ENCODE assay signal across 7 cellular contexts in genomic region chr14:22566266-22566665, GRCh38. TPM values are rescaled to one million over a fixed set of nuclear protein-coding genes. Genes with fewer than 3 reads are reported as not detected.
DNase-seq lines count a peak whose midpoint lies in the region; ATAC-seq and TF ChIP-seq lines count a peak whose summit lies in the region.
"Not testable (repeated sequence)": the region's sequence is repeated elsewhere in the genome, so short reads cannot be mapped to it uniquely, and the experiment has no call there.

No MANE protein-coding gene starts in this region.

- H3K4me1 Mint-ChIP-seq in activated CD4-positive, alpha-beta memory T cell treated with anti-CD3 and anti-CD28 coated beads for 36 hours (ENCODE audit: low read depth) = peaks cover 87% of the 10 kb centered on the region
- H3K4me1 Mint-ChIP-seq in activated naive CD4-positive, alpha-beta T cell treated with anti-CD3 and anti-CD28 coated beads for 36 hours (ENCODE audit: low read depth) = peaks cover 82% of the 10 kb centered on the region
- peaks cover 66 to 86% of the 10 kb centered on the region in 2 donors for H3K4me1 Mint-ChIP-seq in effector memory CD8-positive, alpha-beta T cell (ENCODE audit: low read depth in 2 of 2)
- H3K4me1 Mint-ChIP-seq in naive thymus-derived CD4-positive, alpha-beta T cell = peaks cover 57 to 95% (median 87%) of the 10 kb centered on the region in 7 donors
- H3K4me1 Mint-ChIP-seq in stimulated activated effector memory CD8-positive, alpha-beta T cell treated with anti-CD3 and anti-CD28 coated beads, Interleukin-12 subunit alpha, Interleukin-12 subunit beta, amount 100 ng/mL, for 72 hours = peaks cover 76% of the 10 kb centered on the region

- peak overlapping the region; percentile 87 for H3K27ac ChIP-seq in DOHH2 (ENCODE audit: low read depth, low read length)
- H3K27ac ChIP-seq in Peyer's patch = peak overlapping the region; percentile 18 to 86 (median 58)
- H3K27ac ChIP-seq in naive thymus-derived CD4-positive, alpha-beta T cell (ENCODE audit: low read depth, low read length) = peak overlapping the region; percentile 85

- TF ChIP-seq CTCF in DOHH2 (IDR thresholded peaks at IDR 0.05; ENCODE audit: low read depth, low read length, poor library complexity, severe bottlenecking); Peyer's patch (IDR thresholded peaks at IDR 0.05): not testable (repeated sequence)

- intact Hi-C loops in activated CD4-positive, alpha-beta memory T cell treated with anti-CD3 and anti-CD28 coated beads for 36 hours (cut with micrococcal nuclease); naive thymus-derived CD4-positive, alpha-beta T cell (cut with micrococcal nuclease): not testable (repeated sequence)
- intact Hi-C loops in activated naive CD4-positive, alpha-beta T cell treated with anti-CD3 and anti-CD28 coated beads for 36 hours (cut with micrococcal nuclease) = loop anchor here (5.0 kb wide), 2 partner anchors 34 to 829 kb away; no protein-coding TSS in a partner anchor

- not testable (repeated sequence) for H3K27me3 Mint-ChIP-seq in activated CD4-positive, alpha-beta memory T cell treated with anti-CD3 and anti-CD28 coated beads for 36 hours; activated naive CD4-positive, alpha-beta T cell treated with anti-CD3 and anti-CD28 coated beads for 36 hours (ENCODE audit: low read depth); effector memory CD8-positive, alpha-beta T cell; naive thymus-derived CD4-positive, alpha-beta T cell

- H3F3A ChIP-seq in DOHH2 (ENCODE audit: control insufficient read depth, insufficient read depth) = peaks cover 34% of the 10 kb centered on the region

- H3K79me2 ChIP-seq in DOHH2 (ENCODE audit: control insufficient read depth, low read length) = peaks cover 63% of the 10 kb centered on the region

- peak overlapping the region; percentile 65 for H3K4me2 ChIP-seq in DOHH2 (ENCODE audit: low read length)

- not testable (repeated sequence) for TF ChIP-seq POLR2A in Peyer's patch (IDR thresholded peaks at IDR 0.05)

- H3K9me3 Mint-ChIP-seq in activated CD4-positive, alpha-beta memory T cell treated with anti-CD3 and anti-CD28 coated beads for 36 hours; activated naive CD4-positive, alpha-beta T cell treated with anti-CD3 and anti-CD28 coated beads for 36 hours; effector memory CD8-positive, alpha-beta T cell; naive thymus-derived CD4-positive, alpha-beta T cell; stimulated activated effector memory CD8-positive, alpha-beta T cell treated with anti-CD3 and anti-CD28 coated beads, Interleukin-12 subunit alpha, Interleukin-12 subunit beta, amount 100 ng/mL, for 72 hours: not testable (repeated sequence)

- peaks cover 66% of the 10 kb centered on the region for H3K36me3 Mint-ChIP-seq in activated CD4-positive, alpha-beta memory T cell treated with anti-CD3 and anti-CD28 coated beads for 36 hours
- peaks cover 60% of the 10 kb centered on the region for H3K36me3 Mint-ChIP-seq in activated naive CD4-positive, alpha-beta T cell treated with anti-CD3 and anti-CD28 coated beads for 36 hours (ENCODE audit: low read depth)
- peaks cover 51% of the 10 kb centered on the region for H3K36me3 Mint-ChIP-seq in effector memory CD8-positive, alpha-beta T cell (ENCODE audit: insufficient read depth)
- H3K36me3 Mint-ChIP-seq in naive thymus-derived CD4-positive, alpha-beta T cell = peaks cover 6 to 34% (median 18%) of the 10 kb centered on the region in 5 donors
- peaks cover 94% of the 10 kb centered on the region for H3K36me3 Mint-ChIP-seq in stimulated activated effector memory CD8-positive, alpha-beta T cell treated with anti-CD3 and anti-CD28 coated beads, Interleukin-12 subunit alpha, Interleukin-12 subunit beta, amount 100 ng/mL, for 72 hours

- peak overlapping the region; percentile 99 for H3K27ac Mint-ChIP-seq in activated CD4-positive, alpha-beta memory T cell treated with anti-CD3 and anti-CD28 coated beads for 36 hours
- peak overlapping the region; percentile 97 for H3K27ac Mint-ChIP-seq in activated naive CD4-positive, alpha-beta T cell treated with anti-CD3 and anti-CD28 coated beads for 36 hours
- peak overlapping the region; percentile 97 to 99 for H3K27ac Mint-ChIP-seq in effector memory CD8-positive, alpha-beta T cell
- H3K27ac Mint-ChIP-seq in naive thymus-derived CD4-positive, alpha-beta T cell = peak overlapping the region; percentile 77 to 99 (median 97)
- H3K27ac Mint-ChIP-seq in stimulated activated effector memory CD8-positive, alpha-beta T cell treated with anti-CD3 and anti-CD28 coated beads, Interleukin-12 subunit alpha, Interleukin-12 subunit beta, amount 100 ng/mL, for 72 hours = peak overlapping the region; percentile 99

- not testable (repeated sequence) for H3K27me3 ChIP-seq in DOHH2 (ENCODE audit: control insufficient read depth, low read length); Peyer's patch; naive thymus-derived CD4-positive, alpha-beta T cell (ENCODE audit: control insufficient read depth in 2 of 2, insufficient read depth in 2 of 2, low read length in 2 of 2)

- H3K9me3 ChIP-seq in DOHH2 (ENCODE audit: control insufficient read depth, insufficient read depth, low read length); Peyer's patch; naive thymus-derived CD4-positive, alpha-beta T cell (ENCODE audit: control insufficient read depth in 2 of 3, low read length in 3 of 3): not testable (repeated sequence)

- CTCF ChIA-PET in activated CD4-positive, alpha-beta memory T cell treated with anti-CD3 and anti-CD28 coated beads for 36 hours (lab: Charles Lee) = interaction anchor here (0.9 to 8.1 kb wide), 8 partner anchors 6 to 441 kb away, joined by 3 to 273 read pairs (median 4); partner anchors contain the start of gene DAD1
- CTCF ChIA-PET in activated naive CD4-positive, alpha-beta T cell treated with anti-CD3 and anti-CD28 coated beads for 36 hours (lab: Charles Lee) = interaction anchor here (1.0 to 3.8 kb wide), 4 partner anchors 10 to 416 kb away, joined by 3 to 59 read pairs (median 6); partner anchors contain the start of gene AJUBA
- CTCF ChIA-PET in naive thymus-derived CD4-positive, alpha-beta T cell (lab: Charles Lee) = interaction anchor here (0.6 to 10.0 kb wide), 10 partner anchors 8 to 706 kb away, joined by 3 to 385 read pairs (median 3); no protein-coding TSS in a partner anchor

- H3K36me3 ChIP-seq in DOHH2 (ENCODE audit: control insufficient read depth, low read length) = peaks cover 77% of the 10 kb centered on the region
- peaks cover 0 to 23% (median 0%) of the 10 kb centered on the region in 3 donors for H3K36me3 ChIP-seq in Peyer's patch
- H3K36me3 ChIP-seq in naive thymus-derived CD4-positive, alpha-beta T cell (ENCODE audit: control insufficient read depth in 2 of 3, insufficient read depth in 3 of 3, low read length in 3 of 3) = peaks cover 0 to 10% (median 9%) of the 10 kb centered on the region in 3 experiments

- not testable (repeated sequence) for H4K20me1 ChIP-seq in DOHH2 (ENCODE audit: control insufficient read depth, insufficient read depth, low read depth, low read length)

- DNase-seq in Peyer's patch = peak in 1 of 3 donors; percentile 15
- peak; percentile 55 for DNase-seq in activated CD4-positive, alpha-beta memory T cell treated with anti-CD3 and anti-CD28 coated beads for 36 hours
- not testable (repeated sequence) for DNase-seq in activated naive CD4-positive, alpha-beta T cell treated with anti-CD3 and anti-CD28 coated beads for 36 hours; effector memory CD8-positive, alpha-beta T cell; naive thymus-derived CD4-positive, alpha-beta T cell; stimulated activated effector memory CD8-positive, alpha-beta T cell treated with anti-CD3 and anti-CD28 coated beads, Interleukin-12 subunit alpha, Interleukin-12 subunit beta, amount 100 ng/mL, for 72 hours (ENCODE audit: low spot score in 2 of 2)

- ATAC-seq in effector memory CD8-positive, alpha-beta T cell (replicated peaks); naive thymus-derived CD4-positive, alpha-beta T cell; stimulated activated effector memory CD8-positive, alpha-beta T cell treated with anti-CD3 and anti-CD28 coated beads, Interleukin-12 subunit alpha, Interleukin-12 subunit beta, amount 100 ng/mL, for 72 hours: not testable (repeated sequence)

- H3K4me1 ChIP-seq in DOHH2 (ENCODE audit: control insufficient read depth, low read length) (peaks cover 96% of the 10 kb centered on the region), Peyer's patch (peaks cover 0 to 31% (median 10%) of the 10 kb centered on the region in 4 donors)
- peaks cover 86 to 91% of the 10 kb centered on the region in 2 donors for H3K4me1 ChIP-seq in naive thymus-derived CD4-positive, alpha-beta T cell (ENCODE audit: control insufficient read depth in 2 of 2, insufficient read depth in 2 of 2, low read length in 2 of 2)

- peak overlapping the region; percentile 68 for H3K4me3 Mint-ChIP-seq in activated CD4-positive, alpha-beta memory T cell treated with anti-CD3 and anti-CD28 coated beads for 36 hours
- H3K4me3 Mint-ChIP-seq in activated naive CD4-positive, alpha-beta T cell treated with anti-CD3 and anti-CD28 coated beads for 36 hours = peak overlapping the region; percentile 65
- H3K4me3 Mint-ChIP-seq in effector memory CD8-positive, alpha-beta T cell = peak overlapping the region; percentile 63 to 73
- H3K4me3 Mint-ChIP-seq in naive thymus-derived CD4-positive, alpha-beta T cell = peak overlapping the region; percentile 58 to 83 (median 76)
- peak overlapping the region; percentile 78 for H3K4me3 Mint-ChIP-seq in stimulated activated effector memory CD8-positive, alpha-beta T cell treated with anti-CD3 and anti-CD28 coated beads, Interleukin-12 subunit alpha, Interleukin-12 subunit beta, amount 100 ng/mL, for 72 hours

- H3K9me2 ChIP-seq in DOHH2 (replicated peaks; ENCODE audit: control insufficient read depth, low read length) = not testable (repeated sequence)

- POLR2A ChIA-PET in activated CD4-positive, alpha-beta memory T cell treated with anti-CD3 and anti-CD28 coated beads for 36 hours (lab: Charles Lee) = interaction anchor here (0.6 to 7.7 kb wide), 21 partner anchors 6 to 1305 kb away, joined by 3 to 98 read pairs (median 5); partner anchors contain the start of genes DAD1 and RBM23
- POLR2A ChIA-PET in naive thymus-derived CD4-positive, alpha-beta T cell (lab: Charles Lee) = interaction anchor here (0.5 to 11.7 kb wide), 17 partner anchors 6 to 832 kb away, joined by 3 to 223 read pairs (median 4); partner anchors contain the start of gene DAD1

- peak overlapping the region; percentile 43 for H3K4me3 ChIP-seq in DOHH2 (ENCODE audit: low read length)
- H3K4me3 ChIP-seq in Peyer's patch = not testable (repeated sequence)
- H3K4me3 ChIP-seq in naive thymus-derived CD4-positive, alpha-beta T cell (ENCODE audit: low read length) = peak overlapping the region; percentile 48

RNA-seq across cellular contexts. Expression of gene DAD1, which starts 22.8 kb away (rescaled TPM):
- 100 to 1,000 TPM in 2 of 4 donors, 10 to 100 TPM in 2; 52.0 to 173 (median 123) TPM for total RNA-seq in Peyer's patch
- total RNA-seq in activated CD4-positive, alpha-beta memory T cell treated with anti-CD3 and anti-CD28 coated beads for 36 hours = 100 to 1,000 TPM; 292 to 305 TPM
- 100 to 1,000 TPM; 219 to 226 TPM for total RNA-seq in activated naive CD4-positive, alpha-beta T cell treated with anti-CD3 and anti-CD28 coated beads for 36 hours
- total RNA-seq in naive thymus-derived CD4-positive, alpha-beta T cell = 100 to 1,000 TPM in 3 of 5 experiments, 10 to 100 TPM in 2; 68.8 to 157 (median 117) TPM
- polyA plus RNA-seq in naive thymus-derived CD4-positive, alpha-beta T cell = 100 to 1,000 TPM; 766 to 777 TPM

RNA-seq across cellular contexts. Expression of gene ABHD4, which starts 31.8 kb away (rescaled TPM):
- 10 to 100 TPM; 28.1 to 51.4 (median 42.8) TPM for total RNA-seq in Peyer's patch
- 10 to 100 TPM; 10.0 to 13.6 TPM for total RNA-seq in activated CD4-positive, alpha-beta memory T cell treated with anti-CD3 and anti-CD28 coated beads for 36 hours
- total RNA-seq in activated naive CD4-positive, alpha-beta T cell treated with anti-CD3 and anti-CD28 coated beads for 36 hours = 10 to 100 TPM; 11.1 to 11.9 TPM
- total RNA-seq in naive thymus-derived CD4-positive, alpha-beta T cell = 10 to 100 TPM; 10.5 to 16.3 (median 14.7) TPM
- polyA plus RNA-seq in naive thymus-derived CD4-positive, alpha-beta T cell = 10 to 100 TPM in 1 of 2 donors, 1 to 10 TPM in 1; 6.7 to 10.1 TPM
